Comparison of ENCODE assay signal across 10 cellular contexts in genomic region chr9:127445851-127446719, GRCh38. TPM values are rescaled to one million over a fixed set of nuclear protein-coding genes. Genes with fewer than 3 reads are reported as not detected.
DNase-seq lines count a peak whose midpoint lies in the region; ATAC-seq and TF ChIP-seq lines count a peak whose summit lies in the region.
"Had no signal": no experiment of that assay in that cellular context is flagged by ENCODE, and none has a peak within 500 bp of the region (broad histone marks: within the 10 kb centered on the region; RNA-seq: fewer than 3 reads in every experiment).

No MANE protein-coding gene starts in this region.

- H3K27me3 ChIP-seq in Karpas-422 (ENCODE audit: low read length) = no peaks in the 10 kb centered on the region
- H3K27me3 ChIP-seq in smooth muscle cell (ENCODE audit: low read depth) = no peaks in the 10 kb centered on the region

- H3K9me2 ChIP-seq in Karpas-422 (replicated peaks; ENCODE audit: insufficient read depth, low read length) = no peaks in the 10 kb centered on the region

- H3K36me3 ChIP-seq in Karpas-422 (ENCODE audit: insufficient read depth, low read length) (peaks cover 52% of the 10 kb centered on the region), smooth muscle cell (ENCODE audit: low read depth) (peaks cover 4% of the 10 kb centered on the region), mucosa of descending colon (ENCODE audit: low read depth) (peaks cover 5% of the 10 kb centered on the region)

- H3K9me3 Mint-ChIP-seq in activated CD4-positive, alpha-beta memory T cell treated with anti-CD3 and anti-CD28 coated beads for 36 hours = peaks cover 21% of the 10 kb centered on the region
- peaks cover 34% of the 10 kb centered on the region for H3K9me3 Mint-ChIP-seq in activated CD4-positive, alpha-beta memory T cell treated with anti-CD3 and anti-CD28 coated beads, Interleukin-2, amount 10 ng/mL, durations not matched to agents 7 days and 5 days
- peaks cover 21% of the 10 kb centered on the region for H3K9me3 Mint-ChIP-seq in activated naive CD8-positive, alpha-beta T cell treated with anti-CD3 and anti-CD28 coated beads for 36 hours

- ATAC-seq in GM21786 (IDR thresholded peaks at IDR 0.05; ENCODE audit: unreplicated experiment) (no peak), mucosa of descending colon (no peak)

- H3K9ac ChIP-seq in Karpas-422 (ENCODE audit: low read length) (no peak overlapping the region), smooth muscle cell (ENCODE audit: low read depth) (no peak overlapping the region)

- no peak overlapping the region for H2AFZ ChIP-seq in Karpas-422 (ENCODE audit: low read length)
- no peak overlapping the region for H2AFZ ChIP-seq in smooth muscle cell (ENCODE audit: low read depth)

- H3K27ac ChIP-seq in Karpas-422 (ENCODE audit: low read length) (no peak overlapping the region), smooth muscle cell (ENCODE audit: low read depth) (peak overlapping the region; percentile 89)

- CTCF ChIA-PET in activated CD4-positive, alpha-beta memory T cell treated with anti-CD3 and anti-CD28 coated beads for 36 hours (lab: Charles Lee) = interaction anchor here (1.2 kb wide), 1 partner anchor 505 kb away, joined by 3 read pairs; no protein-coding TSS in a partner anchor
- CTCF ChIA-PET in activated CD4-positive, alpha-beta memory T cell treated with anti-CD3 and anti-CD28 coated beads, Interleukin-2, amount 10 ng/mL, durations not matched to agents 7 days and 5 days (lab: Charles Lee) = interaction anchor here (1.0 kb wide), 1 partner anchor 8 kb away, joined by 3 read pairs; no protein-coding TSS in a partner anchor

- H3K4me2 ChIP-seq in Karpas-422 (ENCODE audit: low read depth, low read length, poor library complexity, severe bottlenecking) (no peak overlapping the region), smooth muscle cell (no peak overlapping the region)

- H3F3A ChIP-seq in smooth muscle cell (ENCODE audit: low read depth) = peaks cover 58% of the 10 kb centered on the region

- H3K4me3 Mint-ChIP-seq in activated CD4-positive, alpha-beta memory T cell treated with anti-CD3 and anti-CD28 coated beads for 36 hours = no peak overlapping the region
- no peak overlapping the region for H3K4me3 Mint-ChIP-seq in activated CD4-positive, alpha-beta memory T cell treated with anti-CD3 and anti-CD28 coated beads, Interleukin-2, amount 10 ng/mL, durations not matched to agents 7 days and 5 days
- H3K4me3 Mint-ChIP-seq in activated naive CD8-positive, alpha-beta T cell treated with anti-CD3 and anti-CD28 coated beads for 36 hours = peak overlapping the region; percentile 47

- POLR2A ChIA-PET in activated CD4-positive, alpha-beta memory T cell treated with anti-CD3 and anti-CD28 coated beads for 36 hours (lab: Charles Lee) = no interaction called here
- POLR2A ChIA-PET in activated CD4-positive, alpha-beta memory T cell treated with anti-CD3 and anti-CD28 coated beads, Interleukin-2, amount 10 ng/mL, durations not matched to agents 7 days and 5 days (lab: Charles Lee) = interaction anchor here (2.0 to 2.9 kb wide), 2 partner anchors 9 to 22 kb away, joined by 8 to 13 read pairs; partner anchors contain the start of gene ZNF79

- WGBS in smooth muscle cell (ENCODE audit: low lambda C conversion rate) = 94% methylated on average over 4 of the region's 4 CpGs

- H3K79me2 ChIP-seq in Karpas-422 (ENCODE audit: low read length) (peaks cover 25% of the 10 kb centered on the region), smooth muscle cell (ENCODE audit: low read depth) (peaks cover 31% of the 10 kb centered on the region)

- H3K36me3 Mint-ChIP-seq in activated CD4-positive, alpha-beta memory T cell treated with anti-CD3 and anti-CD28 coated beads for 36 hours = peaks cover 84% of the 10 kb centered on the region
- H3K36me3 Mint-ChIP-seq in activated CD4-positive, alpha-beta memory T cell treated with anti-CD3 and anti-CD28 coated beads, Interleukin-2, amount 10 ng/mL, durations not matched to agents 7 days and 5 days (ENCODE audit: low read depth) = peaks cover 93% of the 10 kb centered on the region
- H3K36me3 Mint-ChIP-seq in activated naive CD8-positive, alpha-beta T cell treated with anti-CD3 and anti-CD28 coated beads for 36 hours = peaks cover 93% of the 10 kb centered on the region

- H3K4me1 Mint-ChIP-seq in activated CD4-positive, alpha-beta memory T cell treated with anti-CD3 and anti-CD28 coated beads for 36 hours (ENCODE audit: low read depth) = peaks cover 32% of the 10 kb centered on the region
- H3K4me1 Mint-ChIP-seq in activated CD4-positive, alpha-beta memory T cell treated with anti-CD3 and anti-CD28 coated beads, Interleukin-2, amount 10 ng/mL, durations not matched to agents 7 days and 5 days = peaks cover 36% of the 10 kb centered on the region
- peaks cover 35% of the 10 kb centered on the region for H3K4me1 Mint-ChIP-seq in activated naive CD8-positive, alpha-beta T cell treated with anti-CD3 and anti-CD28 coated beads for 36 hours

- no peaks in the 10 kb centered on the region for H3K27me3 Mint-ChIP-seq in activated CD4-positive, alpha-beta memory T cell treated with anti-CD3 and anti-CD28 coated beads for 36 hours
- H3K27me3 Mint-ChIP-seq in activated CD4-positive, alpha-beta memory T cell treated with anti-CD3 and anti-CD28 coated beads, Interleukin-2, amount 10 ng/mL, durations not matched to agents 7 days and 5 days = no peaks in the 10 kb centered on the region
- H3K27me3 Mint-ChIP-seq in activated naive CD8-positive, alpha-beta T cell treated with anti-CD3 and anti-CD28 coated beads for 36 hours = peaks cover 16% of the 10 kb centered on the region

- TF ChIP-seq CTCF in smooth muscle cell (IDR thresholded peaks at IDR 0.05; ENCODE audit: borderline replicate concordance, insufficient read depth, poor library complexity, severe bottlenecking) (no peak), mucosa of descending colon (IDR thresholded peaks at IDR 0.05) (no peak)

- H3K4me1 ChIP-seq in Karpas-422 (ENCODE audit: low read length) (peaks cover 17% of the 10 kb centered on the region), smooth muscle cell (ENCODE audit: low read depth) (peaks cover 17% of the 10 kb centered on the region), mucosa of descending colon (ENCODE audit: low read depth) (peaks cover 18% of the 10 kb centered on the region)

- peak overlapping the region; percentile 79 for H3K27ac Mint-ChIP-seq in activated CD4-positive, alpha-beta memory T cell treated with anti-CD3 and anti-CD28 coated beads for 36 hours
- no peak overlapping the region for H3K27ac Mint-ChIP-seq in activated CD4-positive, alpha-beta memory T cell treated with anti-CD3 and anti-CD28 coated beads, Interleukin-2, amount 10 ng/mL, durations not matched to agents 7 days and 5 days
- H3K27ac Mint-ChIP-seq in activated naive CD8-positive, alpha-beta T cell treated with anti-CD3 and anti-CD28 coated beads for 36 hours = peak overlapping the region; percentile 96

- H3K9me3 ChIP-seq in Karpas-422 (ENCODE audit: low read length) (no peaks in the 10 kb centered on the region), smooth muscle cell (replicated peaks; ENCODE audit: low read depth) (no peaks in the 10 kb centered on the region), mucosa of descending colon (no peaks in the 10 kb centered on the region)

- no peak for DNase-seq in activated CD4-positive, alpha-beta memory T cell treated with anti-CD3 and anti-CD28 coated beads for 36 hours
- DNase-seq in activated CD4-positive, alpha-beta memory T cell treated with anti-CD3 and anti-CD28 coated beads, Interleukin-2, amount 10 ng/mL, durations not matched to agents 7 days and 5 days = no peak
- DNase-seq in Karpas-422 = peak; percentile 69
- DNase-seq in activated naive CD8-positive, alpha-beta T cell treated with anti-CD3 and anti-CD28 coated beads for 36 hours = no peak
- no peak for DNase-seq in smooth muscle cell (lab: John Stamatoyannopoulos, UW; ENCODE audit: unreplicated experiment)
- DNase-seq in mucosa of descending colon = no peak
- no peak for DNase-seq in SHP77 (lab: John Stamatoyannopoulos, UW)
- DNase-seq: C1 segment of cervical spinal cord, kidney glomerular epithelial cell had no signal

- intact Hi-C loops in activated CD4-positive, alpha-beta memory T cell treated with anti-CD3 and anti-CD28 coated beads for 36 hours (cut with micrococcal nuclease) = no loop called here
- intact Hi-C loops in mucosa of descending colon (cut with DNase I, micrococcal nuclease) = no loop called here

- peaks cover 31% of the 10 kb centered on the region for H4K20me1 ChIP-seq in Karpas-422 (ENCODE audit: insufficient read depth, low read depth, low read length)
- H4K20me1 ChIP-seq in smooth muscle cell (ENCODE audit: low read depth) = peaks cover 65% of the 10 kb centered on the region

- H3K4me3 ChIP-seq in Karpas-422 (ENCODE audit: low read length) (no peak overlapping the region), smooth muscle cell (no peak overlapping the region), mucosa of descending colon (no peak overlapping the region)

RNA-seq across cellular contexts. Expression of gene RPL12, which starts 5.1 kb away (rescaled TPM):
- total RNA-seq in activated CD4-positive, alpha-beta memory T cell treated with anti-CD3 and anti-CD28 coated beads for 36 hours = 1,000 to 10,000 TPM; 2,267 to 2,331 TPM
- 1,000 to 10,000 TPM; 1,379 to 1,395 TPM for total RNA-seq in activated CD4-positive, alpha-beta memory T cell treated with anti-CD3 and anti-CD28 coated beads, Interleukin-2, amount 10 ng/mL, durations not matched to agents 7 days and 5 days
- 2,789 and 3,026 TPM in 2 replicates for total RNA-seq in Karpas-422 (2014; rRNA removed; shearing (Covaris generic); ENCODE audit: low replicate concordance)
- total RNA-seq in activated naive CD8-positive, alpha-beta T cell treated with anti-CD3 and anti-CD28 coated beads for 36 hours = 1,000 to 10,000 TPM; 2,007 to 2,108 TPM
- 1,296 and 1,445 TPM in 2 replicates for total RNA-seq in smooth muscle cell
- 371 and 424 TPM in 2 replicates for polyA plus RNA-seq in smooth muscle cell
- 100 to 1,000 TPM; 726 to 998 (median 926) TPM for total RNA-seq in mucosa of descending colon

RNA-seq across cellular contexts. Expression of gene LRSAM1, which starts 5.2 kb away (rescaled TPM):
- total RNA-seq in activated CD4-positive, alpha-beta memory T cell treated with anti-CD3 and anti-CD28 coated beads for 36 hours = 10 to 100 TPM; 19.7 to 20.9 TPM
- total RNA-seq in activated CD4-positive, alpha-beta memory T cell treated with anti-CD3 and anti-CD28 coated beads, Interleukin-2, amount 10 ng/mL, durations not matched to agents 7 days and 5 days = 10 to 100 TPM; 25.4 to 26.9 TPM
- 14.4 and 15.5 TPM in 2 replicates for total RNA-seq in Karpas-422 (2014; rRNA removed; shearing (Covaris generic); ENCODE audit: low replicate concordance)
- total RNA-seq in activated naive CD8-positive, alpha-beta T cell treated with anti-CD3 and anti-CD28 coated beads for 36 hours = 10 to 100 TPM; 17.7 to 20.7 TPM
- total RNA-seq in smooth muscle cell = 10.5 and 15.3 TPM in 2 replicates
- 27.0 and 28.7 TPM in 2 replicates for polyA plus RNA-seq in smooth muscle cell
- total RNA-seq in mucosa of descending colon = 10 to 100 TPM; 16.8 to 29.0 (median 17.9) TPM

RNA-seq across cellular contexts. Expression of gene ZNF79, which starts 21.9 kb away (rescaled TPM):
- total RNA-seq in activated CD4-positive, alpha-beta memory T cell treated with anti-CD3 and anti-CD28 coated beads for 36 hours = 1 to 10 TPM; 9.3 to 9.7 TPM
- 10 to 100 TPM; 12.5 to 12.7 TPM for total RNA-seq in activated CD4-positive, alpha-beta memory T cell treated with anti-CD3 and anti-CD28 coated beads, Interleukin-2, amount 10 ng/mL, durations not matched to agents 7 days and 5 days
- total RNA-seq in Karpas-422 (2014; rRNA removed; shearing (Covaris generic); ENCODE audit: low replicate concordance) = 8.1 and 10.5 TPM in 2 replicates
- total RNA-seq in activated naive CD8-positive, alpha-beta T cell treated with anti-CD3 and anti-CD28 coated beads for 36 hours = 1 to 10 TPM; 7.7 to 8.6 TPM
- total RNA-seq in smooth muscle cell (6.6 and 8.6 TPM in 2 replicates), mucosa of descending colon (10 to 100 TPM in 1 of 3 donors, 1 to 10 TPM in 2; 5.1 to 13.6 (median 5.7) TPM)
- 4.3 and 4.9 TPM in 2 replicates for polyA plus RNA-seq in smooth muscle cell

RNA-seq across cellular contexts. Expression of gene SLC2A8, which starts 49.1 kb away (rescaled TPM):
- total RNA-seq in activated CD4-positive, alpha-beta memory T cell treated with anti-CD3 and anti-CD28 coated beads for 36 hours = 1 to 10 TPM; 3.2 to 4.6 TPM
- total RNA-seq in activated CD4-positive, alpha-beta memory T cell treated with anti-CD3 and anti-CD28 coated beads, Interleukin-2, amount 10 ng/mL, durations not matched to agents 7 days and 5 days = 1 to 10 TPM; 7.5 to 7.7 TPM
- 11.3 and 29.4 TPM in 2 replicates for total RNA-seq in Karpas-422 (2014; rRNA removed; shearing (Covaris generic); ENCODE audit: low replicate concordance)
- total RNA-seq in activated naive CD8-positive, alpha-beta T cell treated with anti-CD3 and anti-CD28 coated beads for 36 hours = 1 to 10 TPM; 1.0 to 1.9 TPM
- total RNA-seq in smooth muscle cell (8.7 and 16.9 TPM in 2 replicates), mucosa of descending colon (10 to 100 TPM; 17.3 to 60.1 (median 23.0) TPM)
- polyA plus RNA-seq in smooth muscle cell = 27.7 and 36.6 TPM in 2 replicates
